In genomic region chr2:227164745-227165350, GRCh38 we compare ENCODE assay signal across 9 cellular contexts. TPM values are rescaled to one million over a fixed set of nuclear protein-coding genes. Genes with fewer than 3 reads are reported as not detected.
DNase-seq lines count a peak whose midpoint lies in the region; ATAC-seq and TF ChIP-seq lines count a peak whose summit lies in the region.
"Had no signal": no experiment of that assay in that cellular context is flagged by ENCODE, and none has a peak within 500 bp of the region (broad histone marks: within the 10 kb centered on the region; RNA-seq: fewer than 3 reads in every experiment).

No MANE protein-coding gene starts in this region.

- peaks cover 17% of the 10 kb centered on the region for H3K27me3 ChIP-seq in effector memory CD4-positive, alpha-beta T cell (replicated peaks; ENCODE audit: control insufficient read depth, insufficient read depth, low read length, poor library complexity, severe bottlenecking)

- peak overlapping the region; percentile 47 for H3K4me3 ChIP-seq in HFF-Myc (replicated peaks; ENCODE audit: low read depth, low read length)
- H3K4me3 ChIP-seq in effector memory CD4-positive, alpha-beta T cell (ENCODE audit: insufficient read depth, low read depth, low read length, poor library complexity, severe bottlenecking) = peak overlapping the region; percentile 41

- H3K36me3 ChIP-seq in effector memory CD4-positive, alpha-beta T cell (ENCODE audit: control insufficient read depth, insufficient read depth, low read length) = no peaks in the 10 kb centered on the region

- no peak overlapping the region for H3K27ac ChIP-seq in effector memory CD4-positive, alpha-beta T cell (ENCODE audit: insufficient read depth, low read length, poor library complexity, severe bottlenecking)
- H3K27ac ChIP-seq: epithelial cell of prostate had no signal

- H3K36me3 Mint-ChIP-seq in activated T-cell treated with anti-CD3 and anti-CD28 coated beads, Interleukin-2, amount 50 U/mL, for 24 hours (ENCODE audit: low read depth) = no peaks in the 10 kb centered on the region
- H3K36me3 Mint-ChIP-seq in naive B cell = peaks cover 0 to 4% of the 10 kb centered on the region in 2 donors

- TF ChIP-seq CTCF in HFF-Myc (IDR thresholded peaks at IDR 0.05; ENCODE audit: low read depth, low read length, missing control alignments) = no peak

- no peak overlapping the region for H3K27ac Mint-ChIP-seq in activated T-cell treated with anti-CD3 and anti-CD28 coated beads, Interleukin-2, amount 50 U/mL, for 24 hours
- peak overlapping the region in 4 of 6 donors; percentile 31 to 78 (median 51) for H3K27ac Mint-ChIP-seq in naive B cell

- peaks cover 73% of the 10 kb centered on the region for H3K27me3 Mint-ChIP-seq in activated T-cell treated with anti-CD3 and anti-CD28 coated beads, Interleukin-2, amount 50 U/mL, for 24 hours
- H3K27me3 Mint-ChIP-seq in naive B cell = peaks cover 24 to 47% (median 45%) of the 10 kb centered on the region in 3 donors

- no peaks in the 10 kb centered on the region for H3K9me3 ChIP-seq in effector memory CD4-positive, alpha-beta T cell (ENCODE audit: control insufficient read depth, low read length)

- H3K9me3 Mint-ChIP-seq in activated T-cell treated with anti-CD3 and anti-CD28 coated beads, Interleukin-2, amount 50 U/mL, for 24 hours = peaks cover 2% of the 10 kb centered on the region
- H3K9me3 Mint-ChIP-seq in naive B cell = peaks cover 0 to 3% (median 2%) of the 10 kb centered on the region in 7 donors

- H3K4me1 Mint-ChIP-seq in activated T-cell treated with anti-CD3 and anti-CD28 coated beads, Interleukin-2, amount 50 U/mL, for 24 hours (ENCODE audit: low read depth) = peaks cover 9% of the 10 kb centered on the region
- peaks cover 3 to 11% (median 10%) of the 10 kb centered on the region in 3 donors for H3K4me1 Mint-ChIP-seq in naive B cell

- peaks cover 15% of the 10 kb centered on the region for H3K4me1 ChIP-seq in effector memory CD4-positive, alpha-beta T cell (ENCODE audit: control insufficient read depth, insufficient read depth, low read length, poor library complexity, severe bottlenecking)

- DNase-seq in activated T-cell treated with anti-CD3 and anti-CD28 coated beads, Interleukin-2, amount 50 U/mL, for 24 hours = peak; percentile 32
- no peak for DNase-seq in activated T-cell treated with anti-CD3 and anti-CD28 coated beads for 4 hours
- DNase-seq in HFF-Myc (ENCODE audit: extremely low read depth, low read depth) = no peak
- DNase-seq in NCI-H510A (lab: John Stamatoyannopoulos, UW) = peak; percentile 15
- DNase-seq in effector memory CD4-positive, alpha-beta T cell = no peak
- peak; percentile 7 for DNase-seq in naive B cell
- DNase-seq in mesenteric fat pad (ENCODE audit: low spot score) = no peak
- DNase-seq in anterior cingulate cortex (lab: John Stamatoyannopoulos, UW) = no peak

- peak; percentile 61 to 63 for ATAC-seq in naive B cell (ENCODE audit: low read depth in 2 of 2)

- peak overlapping the region; percentile 63 for H3K4me3 Mint-ChIP-seq in activated T-cell treated with anti-CD3 and anti-CD28 coated beads, Interleukin-2, amount 50 U/mL, for 24 hours
- peak overlapping the region; percentile 8 to 92 (median 82) for H3K4me3 Mint-ChIP-seq in naive B cell

RNA-seq across cellular contexts. Expression of gene COL4A3, which starts 0.4 kb away (rescaled TPM):
- polyA plus RNA-seq in naive B cell (ENCODE audit: low read depth in 6 of 6) = under 1 TPM in 5 of 6 donors, not detected in 1; 0.07 to 0.77 (median 0.23) TPM
- total RNA-seq in mesenteric fat pad = 0.67 TPM

RNA-seq across cellular contexts. Expression of gene COL4A4, which starts 0.8 kb away (rescaled TPM):
- polyA plus RNA-seq in naive B cell (ENCODE audit: low read depth in 6 of 6) = 1 to 10 TPM in 1 of 6 donors, under 1 TPM in 4, not detected in 1; 0.03 to 1.7 (median 0.57) TPM
- 0.45 TPM for total RNA-seq in mesenteric fat pad

Comparison
In these comparisons a context has a peak if more than half of its experiments do, and no peak if none do; other contexts are left out.
1. DNase-seq: peak in activated T-cell treated with anti-CD3 and anti-CD28 coated beads, Interleukin-2, amount 50 U/mL, for 24 hours (single experiment), NCI-H510A (single experiment) and naive B cell (single experiment); none in activated T-cell treated with anti-CD3 and anti-CD28 coated beads for 4 hours (single experiment), HFF-Myc (single experiment), effector memory CD4-positive, alpha-beta T cell (0 of 3), mesenteric fat pad (single experiment) and anterior cingulate cortex (0 of 58).